1 cellular context compared by ENCODE assay signal in genomic region chr14:74834682-74835392, GRCh38.
TF ChIP-seq lines count a peak whose summit lies in the region.

No MANE protein-coding gene starts in this region.

TF ChIP-seq in IMR-90, 13 proteins besides CTCF, POLR2A, EP300 and RAD21:
- TF ChIP-seq FOS (IDR thresholded peaks at IDR 0.05; ENCODE audit: low read depth, low read length): peak; percentile 58
- peak; percentile 17; the same call in 1 of the 2 replicates for TF ChIP-seq MAZ (IDR thresholded peaks at IDR 0.05; ENCODE audit: borderline replicate concordance, low read depth, low read length)
- TF ChIP-seq CEBPB (IDR thresholded peaks at IDR 0.05; ENCODE audit: low read depth, low read length): no peak
TF ChIP-seq in IMR-90: peak in this region for 2.
